8 cellular contexts compared by ENCODE assay signal in the genomic region with DNA sequence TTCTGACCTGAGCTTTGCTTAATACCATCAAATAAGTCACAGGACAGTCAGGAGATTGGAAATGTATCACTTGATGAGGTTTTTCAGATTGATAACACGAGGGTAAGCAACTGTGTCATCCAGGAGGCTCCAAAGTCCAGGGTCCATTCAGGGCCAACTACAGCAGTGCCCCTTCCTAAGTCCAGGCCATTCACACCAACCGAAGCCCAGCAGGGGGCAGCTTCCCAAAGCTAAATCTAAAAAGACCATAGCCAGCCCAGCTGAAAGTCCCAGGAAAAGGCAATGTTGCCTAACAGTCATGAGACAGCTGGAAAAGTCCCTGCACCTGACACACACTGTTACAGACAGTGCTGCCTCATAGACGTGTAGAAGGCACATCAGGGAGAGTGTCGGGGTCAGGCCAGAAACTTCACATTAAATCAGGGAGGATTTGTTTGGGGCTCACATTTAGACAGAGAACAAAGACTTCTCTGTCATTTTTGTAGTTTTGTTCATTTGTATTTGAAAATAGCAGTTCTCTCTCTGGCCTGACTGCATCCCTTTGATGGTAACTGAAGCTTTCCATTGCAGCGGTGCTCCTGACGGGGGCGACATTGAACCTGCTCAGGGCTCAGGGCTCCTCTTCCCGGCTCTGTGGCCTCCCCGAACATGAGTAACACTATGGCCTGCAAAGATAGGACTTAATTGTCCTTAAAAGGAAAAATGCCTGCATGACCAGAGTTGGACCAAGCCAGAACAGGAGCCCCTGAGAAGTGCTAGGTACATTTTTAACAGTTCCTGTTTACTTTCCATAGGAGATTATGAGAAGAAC.
DNase-seq lines count a peak whose midpoint lies in the region; ATAC-seq, FAIRE-seq and TF ChIP-seq lines count a peak whose summit lies in the region.

No MANE protein-coding gene starts in this region.

- no peaks in the 10 kb centered on the region for H3K27me3 Mint-ChIP-seq in MCF 10A (ENCODE audit: insufficient read depth, unreplicated experiment)

- CTCF ChIA-PET in MCF 10A (lab: Yijun Ruan, JAX), result interaction anchor here (0.6 to 1.7 kb wide), 20 partner anchors 12 to 689 kb away, joined by 3 to 7 read pairs (median 3); no protein-coding TSS in a partner anchor

- peak; percentile 69 for FAIRE-seq in islet of Langerhans (lab: Jason Lieb, UNC)

- ATAC-seq in GM19372 (IDR thresholded peaks at IDR 0.05; ENCODE audit: low read depth, unreplicated experiment) (peak; percentile 73), HG03571 (IDR thresholded peaks at IDR 0.05; ENCODE audit: unreplicated experiment) (peak; percentile 69), HG03457 (IDR thresholded peaks at IDR 0.05; ENCODE audit: unreplicated experiment) (no peak)

- TF ChIP-seq CTCF in MCF 10A (IDR thresholded peaks at IDR 0.05; ENCODE audit: unreplicated experiment), result peak; percentile 45

- peaks cover 6% of the 10 kb centered on the region for H3K9me3 Mint-ChIP-seq in MCF 10A (ENCODE audit: unreplicated experiment)

- POLR2A ChIA-PET in MCF 10A (lab: Yijun Ruan, JAX), result interaction anchor here (1.5 to 1.8 kb wide), 2 partner anchors 24 to 200 kb away, joined by 4 read pairs; a partner anchor contains a TSS

- H3K36me3 Mint-ChIP-seq in MCF 10A (ENCODE audit: insufficient read depth, unreplicated experiment), result no peaks in the 10 kb centered on the region

- intact Hi-C loops in MCF 10A (cut with micrococcal nuclease), result loop anchor here (1.0 kb wide), 4 partner anchors 199 to 728 kb away; no protein-coding TSS in a partner anchor

- BruUV-seq in MCF 10A (replicated peaks; lab: Mats Ljungman, UMichigan), result no TSS peak

- peak; percentile 64 for DNase-seq in COR-L47 (lab: John Stamatoyannopoulos, UW)
- peak; percentile 62 for DNase-seq in RPMI7951 (ENCODE audit: low read depth)
- peak; percentile 78 for DNase-seq in MCF 10A (ENCODE audit: unreplicated experiment)
- peak; percentile 58 for DNase-seq in stimulated activated CD4-positive, alpha-beta T cell treated with anti-CD3 and anti-CD28 coated beads, Interleukin-15, amount 100 ng/mL, for 24 hours

- H3K4me1 Mint-ChIP-seq in MCF 10A (ENCODE audit: insufficient read depth, unreplicated experiment), result peaks cover 30% of the 10 kb centered on the region

- peak overlapping the region; percentile 29 for H3K27ac Mint-ChIP-seq in MCF 10A (ENCODE audit: low read depth, unreplicated experiment)

- no peak overlapping the region for H3K4me3 Mint-ChIP-seq in MCF 10A (ENCODE audit: unreplicated experiment)
